ENCODE assay signal across 9 cellular contexts in genomic region chr12:120101182-120101581, GRCh38. TPM values are rescaled to one million over a fixed set of nuclear protein-coding genes. Genes with fewer than 3 reads are reported as not detected.
DNase-seq lines count a peak whose midpoint lies in the region; ATAC-seq and TF ChIP-seq lines count a peak whose summit lies in the region.
"Had no signal": no experiment of that assay in that cellular context is flagged by ENCODE, and none has a peak within 500 bp of the region (broad histone marks: within the 10 kb centered on the region; RNA-seq: fewer than 3 reads in every experiment).

No MANE protein-coding gene starts in this region.

- no peak overlapping the region for H4K8ac ChIP-seq in IMR-90 (ENCODE audit: low read depth in 2 of 2, low read length in 2 of 2)

- H2AK9ac ChIP-seq in IMR-90 (replicated peaks; ENCODE audit: low read depth, low read length, poor library complexity) = peak overlapping the region; percentile 70

- no peaks in the 10 kb centered on the region for H3K27me3 ChIP-seq in IMR-90 (ENCODE audit: control insufficient read depth, insufficient read depth, low read length)
- H3K27me3 ChIP-seq in rectal smooth muscle tissue (ENCODE audit: control insufficient read depth, insufficient read depth, low read length) = no peaks in the 10 kb centered on the region
- no peaks in the 10 kb centered on the region for H3K27me3 ChIP-seq in colonic mucosa

- H3K9me3 ChIP-seq in IMR-90 (ENCODE audit: control insufficient read depth, insufficient read depth, low read length) (no peaks in the 10 kb centered on the region), colonic mucosa (no peaks in the 10 kb centered on the region)

- H3K4me2 ChIP-seq in IMR-90 (ENCODE audit: low read depth, low read length) = no peak overlapping the region

- H2AFZ ChIP-seq in IMR-90 (replicated peaks; ENCODE audit: low read length, poor library complexity) = no peak overlapping the region

- H3K9me1 ChIP-seq in IMR-90 (ENCODE audit: insufficient read depth, low read length) = peaks cover 15% of the 10 kb centered on the region

- dilution Hi-C loops in IMR-90 (cut with HindIII; ENCODE audit: low sequenced_read_pairs, unreplicated experiment) = no loop called here

- no peak overlapping the region for H3K27ac ChIP-seq in IMR-90 (ENCODE audit: insufficient read depth, low read length)
- H3K27ac ChIP-seq in rectal smooth muscle tissue (ENCODE audit: low read depth, low read length) = peak overlapping the region; percentile 19
- no peak overlapping the region for H3K27ac ChIP-seq in colonic mucosa

- BruUV-seq in IMR-90 (replicated peaks; lab: Mats Ljungman, UMichigan) = no TSS peak

- H2AK5ac ChIP-seq in IMR-90 (ENCODE audit: low read depth, low read length) = no peak overlapping the region

- no peaks in the 10 kb centered on the region for H3K9me3 Mint-ChIP-seq in endothelial cell (ENCODE audit: unreplicated experiment)

- no peak overlapping the region for H3K4ac ChIP-seq in IMR-90 (ENCODE audit: low read depth, low read length)

- peaks cover 17 to 80% of the 10 kb centered on the region in 2 experiments for H3K79me1 ChIP-seq in IMR-90 (ENCODE audit: low read depth in 1 of 2, low read length in 2 of 2)

- TF ChIP-seq RAD21 in IMR-90 (IDR thresholded peaks at IDR 0.05; ENCODE audit: low read length) = no peak

- CTCF ChIA-PET in GM10248 (lab: Yijun Ruan, JAX) (interaction anchor here (1.0 to 3.3 kb wide), 3 partner anchors 9 to 14 kb away, joined by 3 to 13 read pairs (median 5); no protein-coding TSS in a partner anchor), IMR-90 (lab: Yijun Ruan, JAX) (no interaction called here)

- no peak overlapping the region for H2BK120ac ChIP-seq in IMR-90 (ENCODE audit: low read depth, low read length)

- H2BK20ac ChIP-seq in IMR-90 (ENCODE audit: low read depth, low read length) = no peak overlapping the region

- H3K9ac ChIP-seq in IMR-90 (ENCODE audit: low read depth, low read length) (no peak overlapping the region), rectal smooth muscle tissue (ENCODE audit: low read length) (no peak overlapping the region), colonic mucosa (ENCODE audit: low read depth in 2 of 2, low read length in 2 of 2) (no peak overlapping the region)

- H3K27me3 Mint-ChIP-seq in endothelial cell (ENCODE audit: unreplicated experiment) = peaks cover 4% of the 10 kb centered on the region

- no peak overlapping the region for H3K14ac ChIP-seq in IMR-90 (replicated peaks; ENCODE audit: low read depth, low read length)

- H3K4me3 ChIP-seq in IMR-90 (ENCODE audit: insufficient read depth, low read depth, low read length) = no peak overlapping the region
- H3K4me3 ChIP-seq in rectal smooth muscle tissue (ENCODE audit: low read length) = no peak overlapping the region
- H3K4me3 ChIP-seq in colonic mucosa = no peak overlapping the region
- H3K4me3 ChIP-seq: K562 had no signal

- peak overlapping the region; percentile 69 for H3K4me3 Mint-ChIP-seq in endothelial cell (ENCODE audit: unreplicated experiment)

- WGBS in IMR-90 (ENCODE audit: extremely low coverage in 2 of 2, insufficient read length in 1 of 2), 2 experiments = 59% methylated on average over 4 of the region's 11 CpGs; no CpG with 5 or more reads in 1 of the 2 experiments

- peaks cover 77% of the 10 kb centered on the region for H4K20me1 ChIP-seq in IMR-90 (ENCODE audit: insufficient read depth, low read length)

- peaks cover 7% of the 10 kb centered on the region; the same call in 1 of the 2 replicates for H3K4me1 ChIP-seq in IMR-90 (ENCODE audit: control insufficient read depth, insufficient read depth, low read length)
- H3K4me1 ChIP-seq in rectal smooth muscle tissue (ENCODE audit: control insufficient read depth, insufficient read depth, low read length) = peaks cover 10% of the 10 kb centered on the region
- H3K4me1 ChIP-seq in colonic mucosa = peaks cover 3% of the 10 kb centered on the region

- intact Hi-C loops in IMR-90 (cut with micrococcal nuclease) = no loop called here
- intact Hi-C loops in colonic mucosa (cut with DNase I) = no loop called here

- DNase-seq in GM10248 (ENCODE audit: extremely low spot score) = peak; percentile 48
- no peak for DNase-seq in IMR-90
- no peak for DNase-seq in endothelial cell (ENCODE audit: low spot score)
- DNase-seq in effector CD4-positive, alpha-beta T cell = no peak
- no peak for DNase-seq in colonic mucosa

- H2BK5ac ChIP-seq in IMR-90 (ENCODE audit: low read depth, low read length, poor library complexity, severe bottlenecking) = no peak overlapping the region

- peaks cover 12% of the 10 kb centered on the region for H3K36me3 Mint-ChIP-seq in endothelial cell (ENCODE audit: low read depth, unreplicated experiment)

- H3K18ac ChIP-seq in IMR-90 (ENCODE audit: low read depth, low read length) = no peak overlapping the region

- TF ChIP-seq CTCF in GM10248 (IDR thresholded peaks at IDR 0.05; ENCODE audit: control extremely low read depth, extremely low read depth, low read depth, missing control alignments) (no peak), IMR-90 (conservative IDR thresholded peaks at IDR 0.05; ENCODE audit: low read depth, low read length) (no peak), endothelial cell (IDR thresholded peaks at IDR 0.05; ENCODE audit: unreplicated experiment) (no peak), colonic mucosa (IDR thresholded peaks at IDR 0.05) (no peak)

- no peak overlapping the region for H2BK15ac ChIP-seq in IMR-90 (ENCODE audit: low read depth, low read length)

- H4K5ac ChIP-seq in IMR-90 (ENCODE audit: low read depth, low read length) = no peak overlapping the region

- peaks cover 62% of the 10 kb centered on the region for H3K36me3 ChIP-seq in IMR-90 (ENCODE audit: control insufficient read depth, insufficient read depth, low read length)
- peaks cover 44% of the 10 kb centered on the region for H3K36me3 ChIP-seq in rectal smooth muscle tissue (ENCODE audit: control insufficient read depth, insufficient read depth, low read length)
- H3K36me3 ChIP-seq in colonic mucosa = peaks cover 25% of the 10 kb centered on the region

- ATAC-seq in IMR-90 (ENCODE audit: low read depth) (peak; percentile 19; the same call in 1 of the 2 replicates), HG02763 (IDR thresholded peaks at IDR 0.05; ENCODE audit: unreplicated experiment) (no peak), GM18870 (IDR thresholded peaks at IDR 0.05; ENCODE audit: unreplicated experiment) (no peak)
- ATAC-seq: K562 had no signal

- POLR2A ChIA-PET in GM10248 (lab: Yijun Ruan, JAX) = interaction anchor here (0.9 to 1.0 kb wide), 2 partner anchors 14 to 15 kb away, joined by 3 read pairs; no protein-coding TSS in a partner anchor
- POLR2A ChIA-PET in IMR-90 (lab: Charles Lee; ENCODE audit: unreplicated experiment) = no interaction called here

- TF ChIP-seq POLR2A in IMR-90 (IDR thresholded peaks at IDR 0.05; ENCODE audit: low read depth, low read length) = no peak

- peaks cover 24% of the 10 kb centered on the region for H3K4me1 Mint-ChIP-seq in endothelial cell (ENCODE audit: unreplicated experiment)

- in situ Hi-C loops in IMR-90 (cut with MboI; ENCODE audit: low sequenced_read_pairs) = loop anchor here (25.0 kb wide), 1 partner anchor 1739 kb away; the partner anchor contains the start of gene TAOK3

- H3K23ac ChIP-seq in IMR-90 (ENCODE audit: low read depth, low read length) = no peak overlapping the region

- no peak overlapping the region for H3K56ac ChIP-seq in IMR-90 (ENCODE audit: extremely low read depth, insufficient read depth, low read length)

- H3K27ac Mint-ChIP-seq in endothelial cell (ENCODE audit: unreplicated experiment) = no peak overlapping the region

- no peak overlapping the region for H4K91ac ChIP-seq in IMR-90 (ENCODE audit: insufficient read depth, low read depth, low read length)

TF ChIP-seq in IMR-90, 13 proteins besides CTCF, POLR2A, EP300 and RAD21:
- TF ChIP-seq RCOR1 (IDR thresholded peaks at IDR 0.05; ENCODE audit: insufficient replicate concordance, low read length) (no peak), CEBPB (IDR thresholded peaks at IDR 0.05; ENCODE audit: low read depth, low read length) (no peak), CHD1 (IDR thresholded peaks at IDR 0.05; ENCODE audit: low read depth, low read length) (no peak), SMC3 (IDR thresholded peaks at IDR 0.05; ENCODE audit: low read depth, low read length) (no peak), RFX5 (IDR thresholded peaks at IDR 0.05; ENCODE audit: low read depth, low read length) (no peak), BHLHE40 (IDR thresholded peaks at IDR 0.05; ENCODE audit: low read depth, low read length) (no peak), MAZ (IDR thresholded peaks at IDR 0.05; ENCODE audit: borderline replicate concordance, low read depth, low read length) (no peak), MAFK (IDR thresholded peaks at IDR 0.05; ENCODE audit: low read depth, low read length) (no peak), NFE2L2 (IDR thresholded peaks at IDR 0.05; ENCODE audit: low read depth, low read length) (no peak), USF2 (IDR thresholded peaks at IDR 0.05; ENCODE audit: low read depth, low read length) (no peak; the same call in 1 of the 2 replicates), FOS (IDR thresholded peaks at IDR 0.05; ENCODE audit: low read depth, low read length) (no peak), ELK1 (IDR thresholded peaks at IDR 0.05; ENCODE audit: borderline replicate concordance, low read depth, low read length) (no peak), MXI1 (IDR thresholded peaks at IDR 0.05; ENCODE audit: borderline replicate concordance, low read depth, low read length) (no peak)
TF ChIP-seq in IMR-90: peak in this region for 0.

RNA-seq across cellular contexts. Expression of gene RAB35, which starts 15.4 kb away (rescaled TPM):
- total RNA-seq in IMR-90 (2012; rRNA removed) (32.6 and 35.0 TPM in 2 replicates), endothelial cell (ENCODE audit: unreplicated experiment) (76.4 TPM), colonic mucosa (10 to 100 TPM; 46.4 to 61.9 TPM)
- polyA plus RNA-seq in IMR-90 (2012; rRNA removed) = 47.6 and 49.6 TPM in 2 replicates
- 31.2 and 45.6 TPM in 2 replicates for polyA plus RNA-seq in IMR-90 (2012; cell fraction: cytosol; rRNA removed)
- 64.2 and 73.1 TPM in 2 replicates for polyA plus RNA-seq in IMR-90 (2012; cell fraction: nucleus; rRNA removed; ENCODE audit: low replicate concordance)
